8 cellular contexts compared by ENCODE assay signal in the genomic region with DNA sequence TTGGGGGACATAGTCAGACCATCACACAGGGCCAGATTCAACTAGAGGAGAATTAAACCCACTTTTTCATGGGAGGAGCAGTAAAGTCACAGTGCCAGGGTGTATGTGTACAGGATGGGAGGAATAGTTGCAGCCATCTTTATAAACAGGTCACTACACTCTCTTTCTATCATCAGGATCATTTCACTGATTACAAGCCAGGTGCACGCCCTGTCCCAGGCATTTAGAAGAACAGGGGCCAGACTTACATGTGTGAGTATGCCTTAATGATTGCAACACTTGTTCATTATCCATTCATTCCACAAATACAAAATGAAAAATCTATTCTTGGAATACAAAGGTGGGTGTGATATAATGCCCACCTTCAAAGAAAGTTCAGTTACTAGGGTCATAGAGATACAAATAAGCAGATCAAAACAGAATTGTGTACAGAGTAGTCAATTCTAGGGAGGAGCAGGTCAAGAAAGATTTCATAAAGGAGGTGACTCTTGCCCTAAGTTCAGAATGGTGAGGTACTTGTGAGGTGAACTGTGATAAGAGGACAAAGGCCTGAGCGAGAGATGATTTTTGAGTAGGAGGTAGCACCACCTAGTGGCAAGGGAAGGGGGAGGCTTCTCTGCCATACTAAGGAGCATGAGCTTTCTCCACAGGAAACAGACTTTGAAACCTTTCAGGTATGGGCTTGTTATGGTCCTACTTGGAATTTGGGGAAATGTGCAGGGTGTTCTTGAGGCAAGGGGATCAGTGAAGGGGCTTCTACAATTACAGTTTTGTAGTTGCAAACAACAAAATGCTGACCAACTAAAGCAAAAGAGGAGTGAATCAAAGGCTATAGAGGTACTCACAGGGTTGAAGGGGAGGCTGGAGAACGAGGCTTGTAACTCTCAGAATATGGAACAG.
DNase-seq lines count a peak whose midpoint lies in the region; ATAC-seq and TF ChIP-seq lines count a peak whose summit lies in the region.

No MANE protein-coding gene starts in this region.

- no peak overlapping the region for H3K27ac Mint-ChIP-seq in CD4-positive, alpha-beta T cell
- no peak overlapping the region for H3K27ac Mint-ChIP-seq in endothelial cell (ENCODE audit: unreplicated experiment)

- H3K27ac ChIP-seq in CD4-positive, alpha-beta T cell (ENCODE audit: low read depth, low read length), result no peak overlapping the region

- peak in 4 of 10 experiments; percentile 4 to 12 (median 8) for DNase-seq in CD4-positive, alpha-beta T cell
- peak; percentile 30 for DNase-seq in NCI-H128 (lab: John Stamatoyannopoulos, UW; ENCODE audit: unreplicated experiment)
- peak; percentile 15 for DNase-seq in UCSD-AML1 (lab: John Stamatoyannopoulos, UW; ENCODE audit: unreplicated experiment)
- peak; percentile 63 for DNase-seq in endothelial cell (ENCODE audit: low spot score)
- peak; percentile 50 for DNase-seq in middle frontal gyrus (ENCODE audit: extremely low spot score, low spot score)
- DNase-seq in MG63, result no peak

- peaks cover 13% of the 10 kb centered on the region for H3K9me3 ChIP-seq in CD4-positive, alpha-beta T cell (ENCODE audit: control insufficient read depth, low read length)
- H3K9me3 ChIP-seq in MG63, result no peaks in the 10 kb centered on the region

- H3K36me3 Mint-ChIP-seq in CD4-positive, alpha-beta T cell (ENCODE audit: low read depth), result no peaks in the 10 kb centered on the region
- H3K36me3 Mint-ChIP-seq in endothelial cell (ENCODE audit: low read depth, unreplicated experiment), result peaks cover 12% of the 10 kb centered on the region

- intact Hi-C loops in CD4-positive, alpha-beta T cell (cut with DNase I, micrococcal nuclease), result loop anchor here in 1 of 2 experiments (5.0 kb wide), 1 partner anchor 280 kb away; no protein-coding TSS in a partner anchor

- H3K4me3 Mint-ChIP-seq in CD4-positive, alpha-beta T cell, result no peak overlapping the region
- no peak overlapping the region for H3K4me3 Mint-ChIP-seq in endothelial cell (ENCODE audit: unreplicated experiment)

- peaks cover 17% of the 10 kb centered on the region for H3K27me3 Mint-ChIP-seq in CD4-positive, alpha-beta T cell
- peaks cover 3% of the 10 kb centered on the region for H3K27me3 Mint-ChIP-seq in endothelial cell (ENCODE audit: unreplicated experiment)

- peaks cover 8% of the 10 kb centered on the region for H3K9me3 Mint-ChIP-seq in CD4-positive, alpha-beta T cell
- peaks cover 19% of the 10 kb centered on the region for H3K9me3 Mint-ChIP-seq in endothelial cell (ENCODE audit: unreplicated experiment)

- no peaks in the 10 kb centered on the region for H3K4me1 Mint-ChIP-seq in CD4-positive, alpha-beta T cell (ENCODE audit: low read depth)
- no peaks in the 10 kb centered on the region for H3K4me1 Mint-ChIP-seq in endothelial cell (ENCODE audit: unreplicated experiment)

- CTCF ChIA-PET in CD4-positive, alpha-beta T cell (lab: Charles Lee), result interaction anchor here (1.0 kb wide), 1 partner anchor 11 kb away, joined by 3 read pairs; no protein-coding TSS in a partner anchor

- no peaks in the 10 kb centered on the region for H3K36me3 ChIP-seq in MG63

- peak; percentile 37 for ATAC-seq in CD4-positive, alpha-beta T cell (ENCODE audit: poor library complexity)
- peak; percentile 99 for ATAC-seq in GM18511 (IDR thresholded peaks at IDR 0.05; ENCODE audit: unreplicated experiment)
- ATAC-seq in HG02852 (IDR thresholded peaks at IDR 0.05; ENCODE audit: unreplicated experiment), result peak; percentile 97

- POLR2A ChIA-PET in CD4-positive, alpha-beta T cell (lab: Charles Lee), result no interaction called here

- H3K4me3 ChIP-seq in MG63, result no peak overlapping the region

- TF ChIP-seq CTCF in CD4-positive, alpha-beta T cell (IDR thresholded peaks at IDR 0.05), result peak; percentile 64
- peak; percentile 76 for TF ChIP-seq CTCF in endothelial cell (IDR thresholded peaks at IDR 0.05; ENCODE audit: unreplicated experiment)

- H3K27me3 ChIP-seq in CD4-positive, alpha-beta T cell (ENCODE audit: control insufficient read depth, insufficient read depth, low read length), result no peaks in the 10 kb centered on the region
- no peaks in the 10 kb centered on the region for H3K27me3 ChIP-seq in MG63

Comparison
In these comparisons a context has a peak if more than half of its experiments do, and no peak if none do; other contexts are left out.
1. ATAC-seq: peak in every context shown above with its lines; median percentile 99 in GM18511; 97 in HG02852; 37 in CD4-positive, alpha-beta T cell.